In genomic region chr9:21554813-21555212, GRCh38 we compare ENCODE assay signal across 27 cellular contexts.
DNase-seq lines count a peak whose midpoint lies in the region; ATAC-seq lines count a peak whose summit lies in the region.
"Had no signal": no experiment of that assay in that cellular context is flagged by ENCODE, and none has a peak within 500 bp of the region (broad histone marks: within the 10 kb centered on the region; RNA-seq: fewer than 3 reads in every experiment).

No MANE protein-coding gene starts in this region.

- no peak overlapping the region for H3K4me3 Mint-ChIP-seq in T-cell
- H3K4me3 Mint-ChIP-seq: activated B cell treated with CpG ODN at 0.5 μM for 24 hours, immature natural killer cell, naive B cell had no signal

- DNase-seq in Caki2 (ENCODE audit: low read depth) = peak; percentile 26
- DNase-seq in MG63 = no peak
- DNase-seq in dermis blood vessel endothelial cell = peak; percentile 38
- peak; percentile 21 to 24 for DNase-seq in lung microvascular endothelial cell (ENCODE audit: low read depth in 2 of 2)
- no peak for DNase-seq in T-cell
- DNase-seq in Kasumi-1 (lab: John Stamatoyannopoulos, UW) = no peak
- DNase-seq in SJCRH30 = no peak
- DNase-seq: activated B cell treated with CpG ODN at 0.5 μM for 24 hours; activated CD4-positive, alpha-beta T cell treated with anti-CD3 and anti-CD28 coated beads, Interleukin-2, amount 50 U/mL, for 1 hour; activated T-cell treated with anti-CD3 and anti-CD28 coated beads, Interleukin-2, amount 50 U/mL, for 48 hours; BE2C; CD8-positive, alpha-beta memory T cell; DMS153; effector CD8-positive, alpha-beta T cell; hypothalamus; immature natural killer cell; naive B cell; NCI-H146; NCI-H2107; OCI-M1; SHP77; stimulated activated CD8-positive, alpha-beta memory T cell treated with anti-CD3 and anti-CD28 coated beads, Interleukin-4, amount 100 ng/mL, for 48 hours; T-helper 9 cell; trophoblast cell had no signal

- POLR2A ChIA-PET in T-cell (lab: Charles Lee) = no interaction called here

- no peak for ATAC-seq in T-cell (replicated peaks in 1 of 4)
- ATAC-seq in GM21390 (IDR thresholded peaks at IDR 0.05; ENCODE audit: unreplicated experiment) = no peak
- ATAC-seq: esophagus mucosa, left lobe of liver had no signal

- peaks cover 14 to 45% of the 10 kb centered on the region in 2 donors for H3K27me3 Mint-ChIP-seq in T-cell

- no peaks in the 10 kb centered on the region for H3K4me1 ChIP-seq in SJCRH30
- H3K4me1 ChIP-seq: BE2C had no signal

- no peak overlapping the region for H3K27ac Mint-ChIP-seq in T-cell
- H3K27ac Mint-ChIP-seq: activated B cell treated with CpG ODN at 0.5 μM for 24 hours; CD8-positive, alpha-beta memory T cell; immature natural killer cell; naive B cell had no signal

- H3K36me3 ChIP-seq in MG63 (peaks cover 77% of the 10 kb centered on the region), SJCRH30 (no peaks in the 10 kb centered on the region)
- H3K36me3 ChIP-seq: BE2C had no signal

- peak overlapping the region; percentile 67 for H3K4me3 ChIP-seq in MG63
- no peak overlapping the region for H3K4me3 ChIP-seq in SJCRH30

- CTCF ChIA-PET in T-cell (lab: Charles Lee) = interaction anchor here in 1 of 2 donors (0.8 to 1.0 kb wide), 2 partner anchors 49 to 233 kb away, joined by 3 read pairs; no protein-coding TSS in a partner anchor

- H3K9me3 Mint-ChIP-seq in T-cell = no peaks in the 10 kb centered on the region
- H3K9me3 Mint-ChIP-seq: activated B cell treated with CpG ODN at 0.5 μM for 24 hours; CD8-positive, alpha-beta memory T cell; naive B cell had no signal

- H3K36me3 Mint-ChIP-seq in T-cell = no peaks in the 10 kb centered on the region
- H3K36me3 Mint-ChIP-seq: immature natural killer cell, naive B cell had no signal

- peaks cover 20 to 37% (median 23%) of the 10 kb centered on the region in 3 donors for H3K4me1 Mint-ChIP-seq in T-cell

- in situ Hi-C loops in Caki2 (cut with HindIII; ENCODE audit: low pct_unique_long_range_greater_than_20kb, low sequenced_read_pairs) = loop anchor here (25.0 kb wide), 1 partner anchor 218 kb away; the partner anchor contains the start of gene KLHL9

- H3K27me3 ChIP-seq in MG63 (no peaks in the 10 kb centered on the region), SJCRH30 (no peaks in the 10 kb centered on the region)

- H3K9me3 ChIP-seq in MG63 = no peaks in the 10 kb centered on the region
- H3K9me3 ChIP-seq in SJCRH30 (replicated peaks) = no peaks in the 10 kb centered on the region
- H3K9me3 ChIP-seq: BE2C had no signal

- no peak overlapping the region for H3K27ac ChIP-seq in SJCRH30

Comparison
In these comparisons a context has a peak if more than half of its experiments do, and no peak if none do; other contexts are left out.
1. DNase-seq: peak in Caki2 (single experiment), dermis blood vessel endothelial cell (single experiment) and lung microvascular endothelial cell (2 of 2); none in MG63 (single experiment), T-cell (0 of 34), Kasumi-1 (0 of 2) and SJCRH30 (0 of 2).